ENCODE assay signal across 9 cellular contexts in the genomic region with DNA sequence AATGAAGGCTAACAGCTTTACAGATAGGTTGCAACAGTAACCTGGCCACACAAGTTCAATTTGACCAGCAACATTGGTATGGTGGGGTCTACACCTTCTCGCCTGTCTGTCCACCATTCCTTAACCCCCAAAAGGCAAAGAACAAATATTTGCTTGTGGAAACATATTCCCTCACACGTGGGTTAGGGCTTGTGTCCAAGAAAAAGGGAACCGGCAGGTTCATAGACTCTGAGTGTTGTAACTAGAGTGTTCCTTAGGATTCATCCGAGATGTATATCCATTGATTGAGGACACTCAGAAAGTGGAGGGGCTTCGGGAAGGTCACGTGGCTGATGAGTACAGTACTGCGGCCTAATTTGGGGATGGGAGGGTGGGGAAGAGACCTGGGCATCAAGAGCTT. TPM values are rescaled to one million over a fixed set of nuclear protein-coding genes. Genes with fewer than 3 reads are reported as not detected.
DNase-seq lines count a peak whose midpoint lies in the region; ATAC-seq and TF ChIP-seq lines count a peak whose summit lies in the region.
"Had no signal": no experiment of that assay in that cellular context is flagged by ENCODE, and none has a peak within 500 bp of the region (broad histone marks: within the 10 kb centered on the region; RNA-seq: fewer than 3 reads in every experiment).

No MANE protein-coding gene starts in this region.

- peak overlapping the region in 1 of 2 experiments; percentile 77; a peak in 1 of 5 replicates for H3K4me3 Mint-ChIP-seq in H9

- ATAC-seq in DND-41 (ENCODE audit: insufficient read depth, low read depth) (no peak), GM21367 (IDR thresholded peaks at IDR 0.05; ENCODE audit: unreplicated experiment) (no peak), HG02623 (IDR thresholded peaks at IDR 0.05; ENCODE audit: unreplicated experiment) (no peak)

- no peaks in the 10 kb centered on the region for H4K20me1 ChIP-seq in DND-41 (ENCODE audit: insufficient read depth, low read length)
- no peaks in the 10 kb centered on the region for H4K20me1 ChIP-seq in H9 (ENCODE audit: control insufficient read depth, insufficient read depth, insufficient read length)

- H2BK12ac ChIP-seq in H9 (ENCODE audit: insufficient read length, low read depth, low read length), result no peak overlapping the region

- no peak overlapping the region for H3K14ac ChIP-seq in H9 (ENCODE audit: insufficient read depth, low read length)

- H2BK120ac ChIP-seq in H9 (ENCODE audit: low read depth, low read length, poor library complexity, severe bottlenecking), result no peak overlapping the region

- H3K23ac ChIP-seq in H9 (ENCODE audit: insufficient read length, low read depth, low read length), result no peak overlapping the region

- H3K4me1 ChIP-seq in DND-41 (ENCODE audit: insufficient read depth, low read length) (peaks cover 14% of the 10 kb centered on the region), SJSA1 (replicated peaks) (peaks cover 54% of the 10 kb centered on the region), rectal smooth muscle tissue (ENCODE audit: control insufficient read depth, insufficient read depth, low read length) (peaks cover 37% of the 10 kb centered on the region), H9 (ENCODE audit: insufficient read depth, low read length) (peaks cover 13% of the 10 kb centered on the region)

- no peak for TF ChIP-seq CTCF in DND-41 (IDR thresholded peaks at IDR 0.05; ENCODE audit: borderline replicate concordance, extremely low read depth, low read length, poor library complexity, severe bottlenecking)
- no peak for TF ChIP-seq CTCF in fibroblast of mammary gland (conservative IDR thresholded peaks at IDR 0.05; ENCODE audit: control insufficient read depth, insufficient read depth, low read depth, low read length)
- no peak for TF ChIP-seq CTCF in H9 (conservative IDR thresholded peaks at IDR 0.05)

- WGBS in H9 (ENCODE audit: extremely low coverage, insufficient read length, low lambda C conversion rate), result no CpG with 5 or more reads among the region's 7 CpGs

- H3K79me1 ChIP-seq in H9 (ENCODE audit: insufficient read depth, low read depth, low read length, poor library complexity, severe bottlenecking), result no peaks in the 10 kb centered on the region

- H2AFZ ChIP-seq in DND-41 (ENCODE audit: low read depth, low read length) (peak overlapping the region; percentile 78; the same call in 1 of the 2 replicates), H9 (ENCODE audit: low read length) (no peak overlapping the region)

- no peak overlapping the region for H4K8ac ChIP-seq in H9 (replicated peaks; ENCODE audit: insufficient read length, low read depth, low read length)

- DNase-seq in DND-41 (no peak), SJSA1 (ENCODE audit: low read depth in 1 of 2, low spot score in 2 of 2) (no peak), fibroblast of mammary gland (ENCODE audit: low read depth) (peak; percentile 30), H9 (no peak)
- DNase-seq in activated effector memory CD4-positive, alpha-beta T cell treated with anti-CD3 and anti-CD28 coated beads, Interleukin-2, amount 50 U/mL, for 16 hours, result no peak

- H3K18ac ChIP-seq in H9 (ENCODE audit: insufficient read length, low read depth, low read length), result no peak overlapping the region

- H3K27ac Mint-ChIP-seq in H9, result no peak overlapping the region

- H3K4ac ChIP-seq in H9 (ENCODE audit: low read depth, low read length), result no peak overlapping the region

- H4K91ac ChIP-seq in H9 (ENCODE audit: insufficient read length, low read depth, low read length), result no peak overlapping the region

- H3K4me3 ChIP-seq in DND-41 (ENCODE audit: low read depth in 1 of 2, low read length in 2 of 2), result no peak overlapping the region
- H3K4me3 ChIP-seq in SJSA1, result peak overlapping the region; percentile 44; the same call in 1 of the 2 replicates
- no peak overlapping the region for H3K4me3 ChIP-seq in fibroblast of mammary gland (ENCODE audit: control insufficient read depth, low read depth, low read length)
- H3K4me3 ChIP-seq in rectal smooth muscle tissue (ENCODE audit: low read length), result peak overlapping the region; percentile 70

- no peaks in the 10 kb centered on the region; the same call in 1 of the 2 replicates for H3K27me3 Mint-ChIP-seq in H9 (ENCODE audit: low read depth)

- H3K79me2 ChIP-seq in DND-41 (ENCODE audit: insufficient read depth, low read length) (no peaks in the 10 kb centered on the region), H9 (ENCODE audit: insufficient read depth, low read length) (no peaks in the 10 kb centered on the region)

- H3K9me3 ChIP-seq in DND-41 (ENCODE audit: insufficient read depth, low read length, severe bottlenecking), result no peaks in the 10 kb centered on the region
- H3K9me3 ChIP-seq in SJSA1 (replicated peaks), result no peaks in the 10 kb centered on the region
- H3K9me3 ChIP-seq in H9 (ENCODE audit: control insufficient read depth, low read depth, low read length), result no peaks in the 10 kb centered on the region

- no peak overlapping the region for H4K5ac ChIP-seq in H9 (ENCODE audit: insufficient read length, low read depth, low read length)

- no peaks in the 10 kb centered on the region for H3K23me2 ChIP-seq in H9 (ENCODE audit: insufficient read length, low read depth, low read length, poor library complexity, severe bottlenecking)

- H3T11ph ChIP-seq in H9 (ENCODE audit: low read length), result no peak overlapping the region

- peaks cover 34 to 35% of the 10 kb centered on the region in 2 experiments for H3K4me1 Mint-ChIP-seq in H9

- no peak overlapping the region for H2AK5ac ChIP-seq in H9 (ENCODE audit: insufficient read length, low read length)

- no peak overlapping the region for H3K9ac ChIP-seq in DND-41 (ENCODE audit: low read depth, low read length)
- H3K9ac ChIP-seq in rectal smooth muscle tissue (ENCODE audit: low read length), result no peak overlapping the region
- no peak overlapping the region for H3K9ac ChIP-seq in H9 (ENCODE audit: extremely low read depth, insufficient read length, low read length)

- no peak overlapping the region for H3K56ac ChIP-seq in H9 (ENCODE audit: insufficient read length, low read depth, low read length)

- H2BK5ac ChIP-seq in H9 (ENCODE audit: insufficient read length, low read length), result no peak overlapping the region

- H3K4me2 ChIP-seq in DND-41 (ENCODE audit: insufficient read depth, low read length) (no peak overlapping the region), H9 (ENCODE audit: insufficient read depth, insufficient read length, low read length) (no peak overlapping the region)

- H3K36me3 Mint-ChIP-seq in H9 (ENCODE audit: insufficient read depth in 1 of 3, low read depth in 3 of 3), result peaks cover 0 to 11% (median 3%) of the 10 kb centered on the region in 3 experiments; a peak in 3 of 7 replicates

- H3K9me3 Mint-ChIP-seq in H9, result no peaks in the 10 kb centered on the region; a peak in 1 of 5 replicates

- H3K36me3 ChIP-seq in DND-41 (ENCODE audit: insufficient read depth, low read length), result no peaks in the 10 kb centered on the region
- H3K36me3 ChIP-seq in SJSA1, result no peaks in the 10 kb centered on the region
- no peaks in the 10 kb centered on the region for H3K36me3 ChIP-seq in rectal smooth muscle tissue (ENCODE audit: control insufficient read depth, insufficient read depth, low read length)

- H3K27me3 ChIP-seq in DND-41 (ENCODE audit: insufficient read depth, low read length, poor library complexity) (no peaks in the 10 kb centered on the region), SJSA1 (replicated peaks) (no peaks in the 10 kb centered on the region), rectal smooth muscle tissue (ENCODE audit: control insufficient read depth, insufficient read depth, low read length) (no peaks in the 10 kb centered on the region), H9 (ENCODE audit: insufficient read depth, low read length) (no peaks in the 10 kb centered on the region; the same call in 1 of the 2 replicates)

- no peak overlapping the region for H2BK20ac ChIP-seq in H9 (ENCODE audit: low read depth, low read length, poor library complexity, severe bottlenecking)

- H2BK15ac ChIP-seq in H9 (ENCODE audit: low read depth, low read length), result no peak overlapping the region

- H3K27ac ChIP-seq in DND-41 (ENCODE audit: low read length) (no peak overlapping the region), SJSA1 (peak overlapping the region; percentile 100), rectal smooth muscle tissue (ENCODE audit: low read depth, low read length) (peak overlapping the region; percentile 100), H9 (ENCODE audit: insufficient read length, low read depth, low read length) (no peak overlapping the region)

RNA-seq across cellular contexts. Expression of gene C4orf51, which starts 54.1 kb away (rescaled TPM):
- not detected in 2 replicates for total RNA-seq in SJSA1 (2014; rRNA removed; shearing (Covaris generic))
- total RNA-seq in H9 (2021), result 2.7 and 6.0 TPM in 2 replicates
- total RNA-seq: HT1080 had no signal

Comparison
In these comparisons a context has a peak if more than half of its experiments do, and no peak if none do; other contexts are left out.
1. H3K27ac ChIP-seq: peak in SJSA1 (single experiment) and rectal smooth muscle tissue (single experiment); none in DND-41 (single experiment) and H9 (single experiment).
2. H3K4me3 ChIP-seq: peak in SJSA1 (single experiment) and rectal smooth muscle tissue (single experiment); none in DND-41 (0 of 2) and fibroblast of mammary gland (single experiment).